30 cellular contexts compared by ENCODE assay signal in the genomic region with DNA sequence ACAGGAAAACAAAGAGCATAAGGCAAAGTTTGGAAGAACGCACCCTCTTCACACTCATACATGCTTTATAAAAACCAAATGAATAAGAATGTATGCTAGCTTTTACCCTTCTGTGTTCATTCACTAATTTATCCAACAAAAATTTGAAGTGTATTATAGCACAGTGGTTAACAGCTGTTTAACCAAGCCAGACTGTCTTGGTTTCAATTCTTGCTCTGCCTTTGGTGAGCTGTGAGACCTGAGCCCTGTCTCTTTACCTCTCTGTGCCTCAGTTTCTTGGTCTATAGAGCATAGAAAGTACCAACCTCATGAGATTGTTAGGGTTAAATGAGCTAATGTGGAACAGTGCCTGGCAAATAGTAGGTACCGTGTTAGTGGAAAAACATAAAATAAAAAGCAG.
"Had no signal": no experiment of that assay in that cellular context is flagged by ENCODE, and none has a peak within 500 bp of the region (broad histone marks: within the 10 kb centered on the region; RNA-seq: fewer than 3 reads in every experiment).

No MANE protein-coding gene starts in this region.

- H3K9me3 ChIP-seq: Peyer's patch, SJSA1, SK-N-SH had no signal

- H3K4me2 ChIP-seq: SK-N-SH had no signal

- H3K36me3 ChIP-seq: SJSA1 had no signal

- H3K27me3 ChIP-seq: Peyer's patch, SJSA1 had no signal

- H3K27ac ChIP-seq: Peyer's patch, SJSA1 had no signal

- ATAC-seq: PC-3 had no signal

- H3K4me1 ChIP-seq: Peyer's patch, SJSA1 had no signal

- H3K9ac ChIP-seq: SK-N-SH had no signal

- H3K4me3 ChIP-seq: Peyer's patch, SJSA1 had no signal

- DNase-seq: Karpas-422, MM.1S, MV-4-11, NCI-H1092, NCI-H1105, NCI-H1417 treated with DMSO at 0.1 percent for 48 hours, NCI-H1436 treated with DMSO at 0.1 percent for 48 hours, NCI-H1694 treated with DMSO at 0.1 percent for 48 hours, NCI-H187 treated with DMSO at 0.1 percent for 48 hours, NCI-H2029, NCI-H2081, NCI-H2171, NCI-H226, NCI-H446 treated with DMSO at 0.1 percent for 48 hours, NCI-H510A, NCI-H524, NCI-H526, NCI-H69, NCI-H748 treated with DMSO at 0.1 percent for 48 hours, NCI-H82, OCI-M1, PC-3, Peyer's patch, Right ventricle myocardium superior, RPMI8226, SHP77 treated with DMSO at 0.1 percent for 48 hours, SK-N-SH, SW 1271, T-helper 1 cell had no signal
